In the genomic region with DNA sequence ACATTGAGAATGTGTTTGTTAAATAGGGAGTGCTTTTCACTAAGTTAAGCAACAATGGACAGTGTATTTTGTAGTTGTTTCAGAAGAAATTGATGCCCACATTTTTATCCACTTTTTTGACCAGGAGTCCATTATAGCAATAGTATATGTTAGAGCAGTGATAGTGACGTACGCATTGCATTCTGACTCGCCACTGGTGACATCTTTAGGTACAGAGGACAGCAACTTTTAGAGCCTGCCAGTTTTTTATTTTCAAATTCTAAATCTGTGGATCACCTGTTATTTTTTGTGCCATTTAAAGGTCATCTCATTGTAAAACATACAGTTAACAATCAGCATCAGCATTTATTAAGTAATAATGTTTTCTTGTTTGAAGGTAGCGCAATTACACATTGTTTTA, we compare ENCODE assay signal across 8 cellular contexts. TPM values are rescaled to one million over a fixed set of nuclear protein-coding genes. Genes with fewer than 3 reads are reported as not detected.
DNase-seq lines count a peak whose midpoint lies in the region; ATAC-seq and TF ChIP-seq lines count a peak whose summit lies in the region.

No MANE protein-coding gene starts in this region.

- peak overlapping the region; percentile 83 for H3K4me3 ChIP-seq in iPS-11a (ENCODE audit: low read depth, low read length)

- H3K27ac Mint-ChIP-seq in activated CD8-positive, alpha-beta memory T cell treated with anti-CD3 and anti-CD28 coated beads, Interleukin-2, amount 10 ng/mL, durations not matched to agents 7 days and 5 days = no peak overlapping the region
- H3K27ac Mint-ChIP-seq in activated B cell treated with CpG ODN at 0.5 μM for 24 hours = no peak overlapping the region
- H3K27ac Mint-ChIP-seq in stimulated activated memory B cell treated with anti-CD40 and anti-IgM and Interleukin-4, amounts not matched to agents 10 μg/mL and 1 μg/mL and 100 μg/mL, for 72 hours = peak overlapping the region; percentile 78

- no peak for DNase-seq in activated CD8-positive, alpha-beta memory T cell treated with anti-CD3 and anti-CD28 coated beads, Interleukin-2, amount 10 ng/mL, durations not matched to agents 7 days and 5 days
- DNase-seq in activated CD8-positive, alpha-beta memory T cell treated with anti-CD3 and anti-CD28 coated beads, Interleukin-2, amount 50 U/mL, for 4 hours = no peak
- DNase-seq in activated B cell treated with CpG ODN at 0.5 μM for 24 hours (no peak), hypothalamus (lab: John Stamatoyannopoulos, UW) (no peak), HUDEP-2 (lab: John Stamatoyannopoulos, UW; ENCODE audit: unreplicated experiment in 76 of 76) (no peak), NK-92 (lab: John Stamatoyannopoulos, UW; ENCODE audit: unreplicated experiment) (no peak)

- ATAC-seq in activated CD8-positive, alpha-beta memory T cell treated with anti-CD3 and anti-CD28 coated beads, Interleukin-2, amount 10 ng/mL, durations not matched to agents 7 days and 5 days = no peak
- ATAC-seq in activated B cell treated with CpG ODN at 0.5 μM for 24 hours (ENCODE audit: low read depth) = no peak
- no peak for ATAC-seq in stimulated activated memory B cell treated with anti-CD40 and anti-IgM and Interleukin-4, amounts not matched to agents 10 μg/mL and 1 μg/mL and 100 μg/mL, for 72 hours

- intact Hi-C loops in activated B cell treated with CpG ODN at 0.5 μM for 24 hours (cut with micrococcal nuclease) = no loop called here

- no peak for TF ChIP-seq CTCF in activated B cell treated with CpG ODN at 0.5 μM for 24 hours (IDR thresholded peaks at IDR 0.05)

- POLR2A ChIA-PET in activated B cell treated with CpG ODN at 0.5 μM for 24 hours (lab: Charles Lee) = interaction anchor here (1.3 to 1.5 kb wide), 3 partner anchors 15 to 68 kb away, joined by 4 to 6 read pairs (median 4); a partner anchor contains a TSS

- peaks cover 35% of the 10 kb centered on the region for H3K4me1 Mint-ChIP-seq in activated CD8-positive, alpha-beta memory T cell treated with anti-CD3 and anti-CD28 coated beads, Interleukin-2, amount 10 ng/mL, durations not matched to agents 7 days and 5 days
- peaks cover 42% of the 10 kb centered on the region for H3K4me1 Mint-ChIP-seq in activated B cell treated with CpG ODN at 0.5 μM for 24 hours
- H3K4me1 Mint-ChIP-seq in stimulated activated memory B cell treated with anti-CD40 and anti-IgM and Interleukin-4, amounts not matched to agents 10 μg/mL and 1 μg/mL and 100 μg/mL, for 72 hours = peaks cover 36% of the 10 kb centered on the region

- no peaks in the 10 kb centered on the region for H3K9me3 Mint-ChIP-seq in activated CD8-positive, alpha-beta memory T cell treated with anti-CD3 and anti-CD28 coated beads, Interleukin-2, amount 10 ng/mL, durations not matched to agents 7 days and 5 days (ENCODE audit: low read depth)
- no peaks in the 10 kb centered on the region for H3K9me3 Mint-ChIP-seq in activated B cell treated with CpG ODN at 0.5 μM for 24 hours
- no peaks in the 10 kb centered on the region for H3K9me3 Mint-ChIP-seq in stimulated activated memory B cell treated with anti-CD40 and anti-IgM and Interleukin-4, amounts not matched to agents 10 μg/mL and 1 μg/mL and 100 μg/mL, for 72 hours

- peak overlapping the region; percentile 89 for H3K4me3 Mint-ChIP-seq in activated CD8-positive, alpha-beta memory T cell treated with anti-CD3 and anti-CD28 coated beads, Interleukin-2, amount 10 ng/mL, durations not matched to agents 7 days and 5 days
- H3K4me3 Mint-ChIP-seq in activated B cell treated with CpG ODN at 0.5 μM for 24 hours = peak overlapping the region; percentile 95
- peak overlapping the region; percentile 91 for H3K4me3 Mint-ChIP-seq in stimulated activated memory B cell treated with anti-CD40 and anti-IgM and Interleukin-4, amounts not matched to agents 10 μg/mL and 1 μg/mL and 100 μg/mL, for 72 hours

- H3K36me3 Mint-ChIP-seq in activated CD8-positive, alpha-beta memory T cell treated with anti-CD3 and anti-CD28 coated beads, Interleukin-2, amount 10 ng/mL, durations not matched to agents 7 days and 5 days = peaks cover 11% of the 10 kb centered on the region
- peaks cover 5% of the 10 kb centered on the region for H3K36me3 Mint-ChIP-seq in activated B cell treated with CpG ODN at 0.5 μM for 24 hours (ENCODE audit: low read depth)
- H3K36me3 Mint-ChIP-seq in stimulated activated memory B cell treated with anti-CD40 and anti-IgM and Interleukin-4, amounts not matched to agents 10 μg/mL and 1 μg/mL and 100 μg/mL, for 72 hours = peaks cover 5% of the 10 kb centered on the region

- CTCF ChIA-PET in activated CD8-positive, alpha-beta memory T cell treated with anti-CD3 and anti-CD28 coated beads, Interleukin-2, amount 10 ng/mL, durations not matched to agents 7 days and 5 days (lab: Charles Lee) = no interaction called here
- CTCF ChIA-PET in activated B cell treated with CpG ODN at 0.5 μM for 24 hours (lab: Charles Lee) = interaction anchor here (1.0 to 1.1 kb wide), 2 partner anchors 36 to 48 kb away, joined by 3 to 5 read pairs; a partner anchor contains a TSS

- H3K27me3 Mint-ChIP-seq in activated CD8-positive, alpha-beta memory T cell treated with anti-CD3 and anti-CD28 coated beads, Interleukin-2, amount 10 ng/mL, durations not matched to agents 7 days and 5 days = peaks cover 12% of the 10 kb centered on the region
- H3K27me3 Mint-ChIP-seq in activated B cell treated with CpG ODN at 0.5 μM for 24 hours = no peaks in the 10 kb centered on the region
- no peaks in the 10 kb centered on the region for H3K27me3 Mint-ChIP-seq in stimulated activated memory B cell treated with anti-CD40 and anti-IgM and Interleukin-4, amounts not matched to agents 10 μg/mL and 1 μg/mL and 100 μg/mL, for 72 hours

RNA-seq across cellular contexts. Expression of a gene that starts 1.4 kb away (rescaled TPM):
- 10 to 100 TPM; 12.2 to 14.6 TPM for total RNA-seq in activated CD8-positive, alpha-beta memory T cell treated with anti-CD3 and anti-CD28 coated beads, Interleukin-2, amount 10 ng/mL, durations not matched to agents 7 days and 5 days
- 13.3 and 15.0 TPM in 2 replicates for total RNA-seq in activated B cell treated with CpG ODN at 0.5 μM for 24 hours

RNA-seq across cellular contexts. Expression of a gene that starts 49.0 kb away (rescaled TPM):
- total RNA-seq in activated CD8-positive, alpha-beta memory T cell treated with anti-CD3 and anti-CD28 coated beads, Interleukin-2, amount 10 ng/mL, durations not matched to agents 7 days and 5 days = 10 to 100 TPM; 52.8 to 80.8 TPM
- total RNA-seq in activated B cell treated with CpG ODN at 0.5 μM for 24 hours = 59.5 and 60.2 TPM in 2 replicates
